Comparison of ENCODE assay signal across 22 cellular contexts in genomic region chr17:67489273-67489672, GRCh38.
DNase-seq lines count a peak whose midpoint lies in the region; ATAC-seq and TF ChIP-seq lines count a peak whose summit lies in the region.
"Had no signal": no experiment of that assay in that cellular context is flagged by ENCODE, and none has a peak within 500 bp of the region (broad histone marks: within the 10 kb centered on the region; RNA-seq: fewer than 3 reads in every experiment).

No MANE protein-coding gene starts in this region.

- H3K36me3 Mint-ChIP-seq in activated T-cell treated with anti-CD3 and anti-CD28 coated beads, Interleukin-2, amount 50 U/mL, for 4 hours (ENCODE audit: insufficient read depth), result peaks cover 15% of the 10 kb centered on the region
- H3K36me3 Mint-ChIP-seq in activated CD8-positive, alpha-beta T cell treated with anti-CD3 and anti-CD28 coated beads, Interleukin-2, amount 10 ng/mL, durations not matched to agents 7 days and 5 days (ENCODE audit: low read depth), result peaks cover 25% of the 10 kb centered on the region

- H3K4me1 Mint-ChIP-seq in activated T-cell treated with anti-CD3 and anti-CD28 coated beads, Interleukin-2, amount 50 U/mL, for 4 hours (ENCODE audit: low read depth), result peaks cover 77% of the 10 kb centered on the region
- peaks cover 63% of the 10 kb centered on the region for H3K4me1 Mint-ChIP-seq in activated CD8-positive, alpha-beta T cell treated with anti-CD3 and anti-CD28 coated beads, Interleukin-2, amount 10 ng/mL, durations not matched to agents 7 days and 5 days (ENCODE audit: low read depth)

- DNase-seq in activated T-cell treated with anti-CD3 and anti-CD28 coated beads, Interleukin-2, amount 50 U/mL, for 4 hours, result no peak
- DNase-seq in activated T-cell treated with anti-CD3 and anti-CD28 coated beads for 4 hours, result no peak
- no peak for DNase-seq in activated CD8-positive, alpha-beta T cell treated with anti-CD3 and anti-CD28 coated beads, Interleukin-2, amount 10 ng/mL, durations not matched to agents 7 days and 5 days
- DNase-seq in uterus, result no peak
- DNase-seq in NCI-H82 (lab: John Stamatoyannopoulos, UW), result no peak
- no peak for DNase-seq in NK-92 (lab: John Stamatoyannopoulos, UW; ENCODE audit: unreplicated experiment)
- no peak for DNase-seq in cerebellum (ENCODE audit: low spot score)
- DNase-seq: activated CD4-positive, CD25-positive, alpha-beta regulatory T cell; amygdala; cerebellar nuclear complex; foreskin melanocyte; Karpas-422; left lung; NCI-H1417 treated with DMSO at 0.1 percent for 48 hours; NK-92 treated with Interleukin-12 subunit alpha and Interleukin-12 subunit beta, amount 100 ng/mL, for 24 hours; pancreas; Right ventricle myocardium superior; stimulated activated CD4-positive, alpha-beta T cell treated with anti-CD3 and anti-CD28 coated beads, Interleukin-4, amount 100 ng/mL, for 4 hours; T-helper 2 cell; upper lobe of right lung had no signal

- intact Hi-C loops in uterus (cut with DNase I; ENCODE audit: low total_unique reads), result no loop called here

- TF ChIP-seq POLR2A in uterus (IDR thresholded peaks at IDR 0.05), result no peak

- peak overlapping the region; percentile 28 for H3K27ac Mint-ChIP-seq in activated CD8-positive, alpha-beta T cell treated with anti-CD3 and anti-CD28 coated beads, Interleukin-2, amount 10 ng/mL, durations not matched to agents 7 days and 5 days

- H3K9me3 Mint-ChIP-seq in activated T-cell treated with anti-CD3 and anti-CD28 coated beads, Interleukin-2, amount 50 U/mL, for 4 hours, result no peaks in the 10 kb centered on the region
- H3K9me3 Mint-ChIP-seq in activated CD8-positive, alpha-beta T cell treated with anti-CD3 and anti-CD28 coated beads, Interleukin-2, amount 10 ng/mL, durations not matched to agents 7 days and 5 days (ENCODE audit: insufficient read depth), result no peaks in the 10 kb centered on the region

- H3K27ac ChIP-seq in layer of hippocampus (ENCODE audit: low read depth, low read length) (peak overlapping the region; percentile 78), uterus (peak overlapping the region; percentile 16 to 49)
- H3K27ac ChIP-seq: left lung, pancreas, upper lobe of right lung had no signal

- peak; percentile 25 to 51 for ATAC-seq in activated T-cell treated with anti-CD3 and anti-CD28 coated beads, Interleukin-2, amount 50 U/mL, for 4 hours
- no peak for ATAC-seq in activated CD8-positive, alpha-beta T cell treated with anti-CD3 and anti-CD28 coated beads, Interleukin-2, amount 10 ng/mL, durations not matched to agents 7 days and 5 days
- ATAC-seq: left lung, pancreas, upper lobe of right lung had no signal

- POLR2A ChIA-PET in activated CD8-positive, alpha-beta T cell treated with anti-CD3 and anti-CD28 coated beads, Interleukin-2, amount 10 ng/mL, durations not matched to agents 7 days and 5 days (lab: Charles Lee), result no interaction called here

- CTCF ChIA-PET in activated CD8-positive, alpha-beta T cell treated with anti-CD3 and anti-CD28 coated beads, Interleukin-2, amount 10 ng/mL, durations not matched to agents 7 days and 5 days (lab: Charles Lee), result interaction anchor here (1.4 kb wide), 2 partner anchors 8 to 114 kb away, joined by 3 to 5 read pairs; no protein-coding TSS in a partner anchor

- peaks cover 0 to 7% of the 10 kb centered on the region in 2 donors for H3K4me1 ChIP-seq in uterus

- H3K27me3 Mint-ChIP-seq in activated T-cell treated with anti-CD3 and anti-CD28 coated beads, Interleukin-2, amount 50 U/mL, for 4 hours (ENCODE audit: low read depth), result no peaks in the 10 kb centered on the region
- H3K27me3 Mint-ChIP-seq in activated CD8-positive, alpha-beta T cell treated with anti-CD3 and anti-CD28 coated beads, Interleukin-2, amount 10 ng/mL, durations not matched to agents 7 days and 5 days (ENCODE audit: low read depth), result no peaks in the 10 kb centered on the region

- no peaks in the 10 kb centered on the region for H3K36me3 ChIP-seq in uterus
- H3K36me3 ChIP-seq: left lung, pancreas, upper lobe of right lung had no signal

- no peaks in the 10 kb centered on the region for H3K9me3 ChIP-seq in uterus
- H3K9me3 ChIP-seq: left lung, pancreas, upper lobe of right lung had no signal

- TF ChIP-seq CTCF in uterus (IDR thresholded peaks at IDR 0.05), result no peak

- H3K27me3 ChIP-seq in layer of hippocampus (ENCODE audit: control insufficient read depth, insufficient read depth, low read length) (no peaks in the 10 kb centered on the region), uterus (no peaks in the 10 kb centered on the region)
- H3K27me3 ChIP-seq: left lung, pancreas, upper lobe of right lung had no signal

- H3K4me3 ChIP-seq in uterus, result no peak overlapping the region
- H3K4me3 ChIP-seq: left lung, pancreas, skin epidermis, upper lobe of right lung had no signal

- no peak overlapping the region for H3K4me3 Mint-ChIP-seq in activated T-cell treated with anti-CD3 and anti-CD28 coated beads, Interleukin-2, amount 50 U/mL, for 4 hours
- no peak overlapping the region for H3K4me3 Mint-ChIP-seq in activated CD8-positive, alpha-beta T cell treated with anti-CD3 and anti-CD28 coated beads, Interleukin-2, amount 10 ng/mL, durations not matched to agents 7 days and 5 days
